ENCODE assay signal across 8 cellular contexts in the genomic region with DNA sequence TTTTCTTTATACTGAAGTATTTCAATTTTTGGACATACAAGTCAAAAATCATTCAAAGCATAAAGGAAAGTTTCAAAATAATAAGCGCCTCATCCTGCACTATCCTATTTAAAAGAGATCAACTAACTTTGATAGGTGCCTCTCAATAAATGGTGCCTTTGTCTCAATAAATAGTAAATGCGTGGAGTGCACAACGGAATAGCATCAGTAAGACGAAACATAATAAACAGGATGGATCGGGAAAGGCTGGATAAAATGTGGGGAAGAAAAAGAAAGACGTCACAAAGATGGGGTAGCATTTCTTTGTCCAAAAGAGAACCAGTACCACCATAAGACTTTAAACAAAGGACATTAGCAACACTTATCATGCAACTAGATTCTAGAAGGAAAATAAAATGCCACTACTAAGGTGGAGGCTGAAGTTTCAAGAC. TPM values are rescaled to one million over a fixed set of nuclear protein-coding genes. Genes with fewer than 3 reads are reported as not detected.
DNase-seq lines count a peak whose midpoint lies in the region; ATAC-seq and TF ChIP-seq lines count a peak whose summit lies in the region.

No MANE protein-coding gene starts in this region.

- intact Hi-C loops in Right ventricle myocardium inferior (cut with DNase I): no loop called here
- intact Hi-C loops in upper lobe of right lung (cut with DNase I): no loop called here

- 45 to 66% methylated on average over 6 of the region's 6 CpGs for WGBS in lung, 2 donors

- H3K36me3 ChIP-seq in cardiac muscle cell: no peaks in the 10 kb centered on the region
- H3K36me3 ChIP-seq in lung (ENCODE audit: control insufficient read depth in 2 of 2, insufficient read depth in 2 of 2, low read length in 2 of 2): no peaks in the 10 kb centered on the region
- no peaks in the 10 kb centered on the region for H3K36me3 ChIP-seq in upper lobe of right lung

- H3K27ac ChIP-seq in cardiac muscle cell (peak overlapping the region; percentile 66), lung (ENCODE audit: low read depth in 1 of 2, low read length in 1 of 2) (peak overlapping the region; percentile 51 to 54), upper lobe of right lung (peak overlapping the region; percentile 65)

- no peak for TF ChIP-seq CTCF in cardiac muscle cell (IDR thresholded peaks at IDR 0.05; ENCODE audit: low read depth, low read length)
- TF ChIP-seq CTCF in astrocyte of the cerebellum (IDR thresholded peaks at IDR 0.05; ENCODE audit: low read depth, low read length, missing control alignments): no peak
- TF ChIP-seq CTCF in lung (IDR thresholded peaks at IDR 0.05; ENCODE audit: control extremely low read depth, extremely low read depth): no peak
- TF ChIP-seq CTCF in upper lobe of right lung (IDR thresholded peaks at IDR 0.05): no peak

- ATAC-seq in Right ventricle myocardium inferior: no peak
- ATAC-seq in lung (ENCODE audit: insufficient read depth, low FRiP score): no peak
- ATAC-seq in upper lobe of right lung: no peak
- ATAC-seq in HG03025 (IDR thresholded peaks at IDR 0.05; ENCODE audit: low FRiP score, unreplicated experiment): no peak

- in situ Hi-C loops in astrocyte of the cerebellum (cut with HindIII; ENCODE audit: low sequenced_read_pairs): no loop called here

- H3K9me3 ChIP-seq in cardiac muscle cell (ENCODE audit: low read depth): no peaks in the 10 kb centered on the region
- H3K9me3 ChIP-seq in lung (ENCODE audit: control insufficient read depth in 2 of 2, insufficient read depth in 1 of 2, low read length in 1 of 2): no peaks in the 10 kb centered on the region
- no peaks in the 10 kb centered on the region for H3K9me3 ChIP-seq in upper lobe of right lung

- DNase-seq in cardiac muscle cell (ENCODE audit: low read depth in 1 of 2, low spot score in 1 of 2) (no peak), Right ventricle myocardium inferior (ENCODE audit: missing footprints) (no peak), astrocyte of the cerebellum (ENCODE audit: low read depth) (no peak), lung (ENCODE audit: low spot score) (no peak), upper lobe of right lung (no peak), NCI-H187 treated with DMSO at 0.1 percent for 48 hours (lab: John Stamatoyannopoulos, UW) (no peak)
- DNase-seq in activated CD8-positive, alpha-beta memory T cell treated with anti-CD3 and anti-CD28 coated beads for 24 hours: no peak

- H3K4me1 ChIP-seq in cardiac muscle cell (ENCODE audit: low read depth): peaks cover 11% of the 10 kb centered on the region
- H3K4me1 ChIP-seq in lung (ENCODE audit: control insufficient read depth in 2 of 2, insufficient read depth in 2 of 2, low read length in 2 of 2): peaks cover 3 to 5% of the 10 kb centered on the region in 2 donors
- H3K4me1 ChIP-seq in upper lobe of right lung: peaks cover 14% of the 10 kb centered on the region

- H3K27me3 ChIP-seq in cardiac muscle cell: no peaks in the 10 kb centered on the region
- no peaks in the 10 kb centered on the region for H3K27me3 ChIP-seq in lung (ENCODE audit: control insufficient read depth, insufficient read depth)
- peaks cover 27% of the 10 kb centered on the region for H3K27me3 ChIP-seq in upper lobe of right lung

- H3K4me3 ChIP-seq in cardiac muscle cell: peak overlapping the region; percentile 21
- H3K4me3 ChIP-seq in astrocyte of the cerebellum (ENCODE audit: low read depth, low read length): peak overlapping the region; percentile 78
- H3K4me3 ChIP-seq in lung: peak overlapping the region; percentile 51
- peak overlapping the region; percentile 67 for H3K4me3 ChIP-seq in upper lobe of right lung

RNA-seq across cellular contexts. Expression of a gene that starts 0.6 kb away (rescaled TPM):
- total RNA-seq in cardiac muscle cell (42.3 and 56.3 TPM in 2 replicates), Right ventricle myocardium inferior (23.2 TPM), lung (10 to 100 TPM in 1 of 2 donors, 1 to 10 TPM in 1; 6.6 to 15.0 TPM), upper lobe of right lung (7.9 TPM)
- polyA plus RNA-seq in cardiac muscle cell (70.4 and 75.7 TPM in 2 replicates), lung (1 to 10 TPM; 3.5 to 4.9 TPM)

Comparison
In these comparisons a context has a peak if more than half of its experiments do, and no peak if none do; other contexts are left out.
1. H3K4me3 ChIP-seq: peak in every context shown above with its lines; median percentile 78 in astrocyte of the cerebellum; 67 in upper lobe of right lung; 51 in lung; 21 in cardiac muscle cell.